1 cellular context compared by ENCODE assay signal in the genomic region with DNA sequence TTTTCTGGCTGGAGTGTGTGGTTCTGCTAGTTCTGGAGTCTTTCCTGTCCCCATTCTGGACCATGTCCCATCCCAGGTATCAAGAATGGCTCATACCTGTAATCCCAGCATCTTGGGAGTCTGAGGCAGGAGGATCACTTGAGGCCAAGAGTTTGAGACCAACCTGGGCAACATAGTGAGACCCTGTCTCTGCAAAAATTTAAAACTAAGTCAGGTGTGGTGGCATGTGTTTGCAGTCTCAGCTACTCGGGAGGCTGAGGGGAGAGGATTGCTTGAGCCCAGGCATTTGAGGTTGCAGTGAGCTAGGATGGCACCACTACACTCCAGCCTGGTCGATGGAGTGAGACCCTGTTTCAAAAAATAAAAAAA.
A peak's percentile ranks its signal among the peaks of the same experiment; 100 is the strongest.
TF ChIP-seq lines count a peak whose summit lies in the region.

No MANE protein-coding gene starts in this region.

TF ChIP-seq in H1, 55 proteins besides CTCF, POLR2A, EP300 and RAD21:
- TF ChIP-seq HDAC6 (IDR thresholded peaks at IDR 0.05; ENCODE audit: low read depth, low read length), result no peak
- TF ChIP-seq RBBP5 (IDR thresholded peaks at IDR 0.05; ENCODE audit: borderline replicate concordance, low read depth, low read length), result no peak
- TF ChIP-seq, protein P1, sequence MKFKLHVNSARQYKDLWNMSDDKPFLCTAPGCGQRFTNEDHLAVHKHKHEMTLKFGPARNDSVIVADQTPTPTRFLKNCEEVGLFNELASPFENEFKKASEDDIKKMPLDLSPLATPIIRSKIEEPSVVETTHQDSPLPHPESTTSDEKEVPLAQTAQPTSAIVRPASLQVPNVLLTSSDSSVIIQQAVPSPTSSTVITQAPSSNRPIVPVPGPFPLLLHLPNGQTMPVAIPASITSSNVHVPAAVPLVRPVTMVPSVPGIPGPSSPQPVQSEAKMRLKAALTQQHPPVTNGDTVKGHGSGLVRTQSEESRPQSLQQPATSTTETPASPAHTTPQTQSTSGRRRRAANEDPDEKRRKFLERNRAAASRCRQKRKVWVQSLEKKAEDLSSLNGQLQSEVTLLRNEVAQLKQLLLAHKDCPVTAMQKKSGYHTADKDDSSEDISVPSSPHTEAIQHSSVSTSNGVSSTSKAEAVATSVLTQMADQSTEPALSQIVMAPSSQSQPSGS (IDR thresholded peaks at IDR 0.05; ENCODE audit: low read length), result no peak
- TF ChIP-seq BACH1 (IDR thresholded peaks at IDR 0.05; ENCODE audit: low read length), result no peak
- TF ChIP-seq, protein P2, sequence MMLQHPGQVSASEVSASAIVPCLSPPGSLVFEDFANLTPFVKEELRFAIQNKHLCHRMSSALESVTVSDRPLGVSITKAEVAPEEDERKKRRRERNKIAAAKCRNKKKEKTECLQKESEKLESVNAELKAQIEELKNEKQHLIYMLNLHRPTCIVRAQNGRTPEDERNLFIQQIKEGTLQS (IDR thresholded peaks at IDR 0.05; ENCODE audit: insufficient read depth, low read depth, low read length), result 0 out of 2 replicates have a peak, but pooled peaks have one; percentile 3
- TF ChIP-seq, protein P3, sequence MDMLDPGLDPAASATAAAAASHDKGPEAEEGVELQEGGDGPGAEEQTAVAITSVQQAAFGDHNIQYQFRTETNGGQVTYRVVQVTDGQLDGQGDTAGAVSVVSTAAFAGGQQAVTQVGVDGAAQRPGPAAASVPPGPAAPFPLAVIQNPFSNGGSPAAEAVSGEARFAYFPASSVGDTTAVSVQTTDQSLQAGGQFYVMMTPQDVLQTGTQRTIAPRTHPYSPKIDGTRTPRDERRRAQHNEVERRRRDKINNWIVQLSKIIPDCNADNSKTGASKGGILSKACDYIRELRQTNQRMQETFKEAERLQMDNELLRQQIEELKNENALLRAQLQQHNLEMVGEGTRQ (IDR thresholded peaks at IDR 0.05; ENCODE audit: low read length), result no peak
